ENCODE assay signal across 7 cellular contexts in genomic region chr7:85947767-85948166, GRCh38.
"Had no signal": no experiment of that assay in that cellular context is flagged by ENCODE, and none has a peak within 500 bp of the region (broad histone marks: within the 10 kb centered on the region; RNA-seq: fewer than 3 reads in every experiment).

No MANE protein-coding gene starts in this region.

- FAIRE-seq: HepG2, HTR-8/SVneo had no signal

- H3K27ac ChIP-seq: HL-60, KMS-11 had no signal

- H3K4me2 ChIP-seq: KMS-11 had no signal

- ATAC-seq: HepG2 had no signal

- DNase-seq: IMR-90, KBM-7, KG1 had no signal

- H3K9ac ChIP-seq: KMS-11 had no signal
